Comparison of ENCODE assay signal across 25 cellular contexts in genomic region chr10:4691301-4691700, GRCh38.
DNase-seq lines count a peak whose midpoint lies in the region; ATAC-seq and TF ChIP-seq lines count a peak whose summit lies in the region.
"Had no signal": no experiment of that assay in that cellular context is flagged by ENCODE, and none has a peak within 500 bp of the region (broad histone marks: within the 10 kb centered on the region; RNA-seq: fewer than 3 reads in every experiment).

No MANE protein-coding gene starts in this region.

- H3K27ac Mint-ChIP-seq in activated CD4-positive, alpha-beta T cell treated with anti-CD3 and anti-CD28 coated beads, Interleukin-2, amount 10 ng/mL, durations not matched to agents 24 days and 14 days: no peak overlapping the region
- H3K27ac Mint-ChIP-seq: dendritic cell treated with granulocyte-macrophage colony-stimulating factor and Interleukin-4, amounts not matched to agents 40 ng/mL and 50 ng/mL, for 4 days; naive thymus-derived CD8-positive, alpha-beta T cell had no signal

- H3K27me3 Mint-ChIP-seq in activated CD4-positive, alpha-beta T cell treated with anti-CD3 and anti-CD28 coated beads, Interleukin-2, amount 10 ng/mL, durations not matched to agents 24 days and 14 days: peaks cover 5% of the 10 kb centered on the region
- H3K27me3 Mint-ChIP-seq: dendritic cell treated with granulocyte-macrophage colony-stimulating factor and Interleukin-4, amounts not matched to agents 40 ng/mL and 50 ng/mL, for 4 days had no signal

- no peaks in the 10 kb centered on the region for H3K9me3 Mint-ChIP-seq in activated CD4-positive, alpha-beta T cell treated with anti-CD3 and anti-CD28 coated beads, Interleukin-2, amount 10 ng/mL, durations not matched to agents 24 days and 14 days
- H3K9me3 Mint-ChIP-seq: dendritic cell treated with granulocyte-macrophage colony-stimulating factor and Interleukin-4, amounts not matched to agents 40 ng/mL and 50 ng/mL, for 4 days had no signal

- H3K4me1 ChIP-seq in RWPE2 (ENCODE audit: insufficient read depth, poor library complexity, severe bottlenecking): peaks cover 22% of the 10 kb centered on the region
- no peaks in the 10 kb centered on the region for H3K4me1 ChIP-seq in uterus
- H3K4me1 ChIP-seq: Caco-2 had no signal

- no peak for TF ChIP-seq POLR2A in uterus (IDR thresholded peaks at IDR 0.05)

- no peaks in the 10 kb centered on the region for H3K27me3 ChIP-seq in RWPE2 (ENCODE audit: insufficient read depth, poor library complexity, severe bottlenecking)
- H3K27me3 ChIP-seq in uterus: no peaks in the 10 kb centered on the region
- H3K27me3 ChIP-seq: BLaER1 treated with 17β-estradiol and CSF1 and Interleukin-3, amounts not matched to agents 10 nM and 100 nM; cardiac muscle cell had no signal

- H3K4me1 Mint-ChIP-seq in activated CD4-positive, alpha-beta T cell treated with anti-CD3 and anti-CD28 coated beads, Interleukin-2, amount 10 ng/mL, durations not matched to agents 24 days and 14 days: peaks cover 7% of the 10 kb centered on the region

- no peaks in the 10 kb centered on the region for H3K36me3 Mint-ChIP-seq in activated CD4-positive, alpha-beta T cell treated with anti-CD3 and anti-CD28 coated beads, Interleukin-2, amount 10 ng/mL, durations not matched to agents 24 days and 14 days (ENCODE audit: low read depth)
- H3K36me3 Mint-ChIP-seq: naive thymus-derived CD8-positive, alpha-beta T cell had no signal

- peak overlapping the region; percentile 63 for H3K27ac ChIP-seq in RWPE2 (ENCODE audit: poor library complexity, severe bottlenecking)
- H3K27ac ChIP-seq in uterus: peak overlapping the region; percentile 59 to 84
- H3K27ac ChIP-seq in coronary artery: no peak overlapping the region
- H3K27ac ChIP-seq: BLaER1 treated with 17β-estradiol and CSF1 and Interleukin-3, amounts not matched to agents 10 nM and 100 nM; cardiac muscle cell; RWPE1 had no signal

- no peak overlapping the region for H3K4me3 ChIP-seq in RWPE2 (ENCODE audit: severe bottlenecking)
- H3K4me3 ChIP-seq in foreskin fibroblast (ENCODE audit: low read depth in 1 of 2, low read length in 2 of 2): no peak overlapping the region
- H3K4me3 ChIP-seq in uterus: no peak overlapping the region
- H3K4me3 ChIP-seq in coronary artery: no peak overlapping the region
- H3K4me3 ChIP-seq: BLaER1 treated with 17β-estradiol and CSF1 and Interleukin-3, amounts not matched to agents 10 nM and 100 nM; cardiac muscle cell; skin epidermis had no signal

- H3K36me3 ChIP-seq in RWPE2 (ENCODE audit: low read depth) (no peaks in the 10 kb centered on the region), uterus (no peaks in the 10 kb centered on the region)
- H3K36me3 ChIP-seq: BLaER1 treated with 17β-estradiol and CSF1 and Interleukin-3, amounts not matched to agents 10 nM and 100 nM; cardiac muscle cell had no signal

- DNase-seq in activated CD4-positive, alpha-beta T cell treated with anti-CD3 and anti-CD28 coated beads, Interleukin-2, amount 10 ng/mL, durations not matched to agents 24 days and 14 days: peak; percentile 23
- DNase-seq in activated CD4-positive, alpha-beta T cell treated with anti-CD3 and anti-CD28 coated beads, Interleukin-2, amount 50 U/mL, for 48 hours: no peak
- DNase-seq in RWPE2 (ENCODE audit: low spot score) (no peak), foreskin fibroblast (peak; percentile 29 to 64), uterus (peak in 1 of 2 donors; percentile 28), coronary artery (ENCODE audit: low spot score) (no peak), NCI-H2196 treated with DMSO at 0.1 percent for 48 hours (lab: John Stamatoyannopoulos, UW; ENCODE audit: unreplicated experiment) (no peak), AG08396 (ENCODE audit: low spot score) (no peak)
- DNase-seq: activated CD4-positive, alpha-beta T cell treated with anti-CD3 and anti-CD28 coated beads, Interleukin-2, amount 50 U/mL, for 1 hour; activated naive CD4-positive, alpha-beta T cell treated with anti-CD3 and anti-CD28 coated beads, Interleukin-2, amount 50 U/mL, for 16 hours; amygdala; Caco-2; DMS79 treated with DMSO at 0.1 percent for 48 hours; naive thymus-derived CD8-positive, alpha-beta T cell; NCI-H1105 treated with DMSO at 0.1 percent for 48 hours; NCI-H2029 treated with DMSO at 0.1 percent for 48 hours; NCI-H510A; stimulated activated CD4-positive, alpha-beta T cell treated with anti-CD3 and anti-CD28 coated beads, Interleukin-1b, Interleukin-23, amount 100 ng/mL, for 48 hours; substantia nigra; T-helper 9 cell had no signal

- intact Hi-C loops in activated CD4-positive, alpha-beta T cell treated with anti-CD3 and anti-CD28 coated beads, Interleukin-2, amount 10 ng/mL, durations not matched to agents 24 days and 14 days (cut with micrococcal nuclease): no loop called here
- intact Hi-C loops in uterus (cut with DNase I; ENCODE audit: low total_unique reads): no loop called here

- no peaks in the 10 kb centered on the region for H3K9me3 ChIP-seq in RWPE2 (ENCODE audit: severe bottlenecking)
- no peaks in the 10 kb centered on the region for H3K9me3 ChIP-seq in uterus
- H3K9me3 ChIP-seq: BLaER1 treated with 17β-estradiol and CSF1 and Interleukin-3, amounts not matched to agents 10 nM and 100 nM; Caco-2 had no signal

- no peak for ATAC-seq in RWPE2 (ENCODE audit: low read depth)
- ATAC-seq: naive thymus-derived CD8-positive, alpha-beta T cell had no signal

- no peak overlapping the region for H3K4me3 Mint-ChIP-seq in activated CD4-positive, alpha-beta T cell treated with anti-CD3 and anti-CD28 coated beads, Interleukin-2, amount 10 ng/mL, durations not matched to agents 24 days and 14 days
- H3K4me3 Mint-ChIP-seq: dendritic cell treated with granulocyte-macrophage colony-stimulating factor and Interleukin-4, amounts not matched to agents 40 ng/mL and 50 ng/mL, for 4 days; naive thymus-derived CD8-positive, alpha-beta T cell had no signal

- TF ChIP-seq CTCF in RWPE2 (IDR thresholded peaks at IDR 0.05; ENCODE audit: poor library complexity, severe bottlenecking) (no peak), foreskin fibroblast (IDR thresholded peaks at IDR 0.05; ENCODE audit: low read depth, low read length) (no peak), uterus (IDR thresholded peaks at IDR 0.05) (no peak), coronary artery (IDR thresholded peaks at IDR 0.05) (no peak)

Comparison
In these comparisons a context has a peak if more than half of its experiments do, and no peak if none do; other contexts are left out.
1. DNase-seq: peak in activated CD4-positive, alpha-beta T cell treated with anti-CD3 and anti-CD28 coated beads, Interleukin-2, amount 10 ng/mL, durations not matched to agents 24 days and 14 days (single experiment) and foreskin fibroblast (2 of 2); none in activated CD4-positive, alpha-beta T cell treated with anti-CD3 and anti-CD28 coated beads, Interleukin-2, amount 50 U/mL, for 48 hours (0 of 2), RWPE2 (single experiment), coronary artery (single experiment), NCI-H2196 treated with DMSO at 0.1 percent for 48 hours (single experiment) and AG08396 (single experiment).
2. H3K27ac ChIP-seq: peak in RWPE2 (single experiment) and uterus (2 of 2); none in coronary artery (0 of 2).